15 cellular contexts compared by ENCODE assay signal in the genomic region with DNA sequence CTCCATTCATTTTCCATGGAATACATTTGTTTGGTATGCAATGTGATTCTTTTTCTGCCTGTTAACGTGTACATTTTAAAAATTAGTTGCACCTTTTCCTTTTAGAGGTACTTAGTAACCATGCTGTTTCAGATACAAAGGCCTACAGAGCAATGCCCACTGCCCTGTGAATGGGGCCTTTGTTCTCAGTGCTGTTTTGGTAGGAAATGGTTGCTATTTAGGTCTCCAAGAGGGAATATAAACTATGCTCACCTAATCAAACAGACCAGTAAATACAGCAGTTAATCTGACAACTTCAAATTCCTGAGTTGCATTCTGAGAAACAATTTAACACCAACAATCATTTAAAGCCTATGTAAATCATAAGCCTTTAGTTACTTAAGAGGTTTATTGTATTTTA.
A peak's percentile ranks its signal among the peaks of the same experiment; 100 is the strongest.
DNase-seq lines count a peak whose midpoint lies in the region; ATAC-seq, FAIRE-seq and TF ChIP-seq lines count a peak whose summit lies in the region.
"Had no signal": no experiment of that assay in that cellular context is flagged by ENCODE, and none has a peak within 500 bp of the region (broad histone marks: within the 10 kb centered on the region; RNA-seq: fewer than 3 reads in every experiment).

No MANE protein-coding gene starts in this region.

- no peaks in the 10 kb centered on the region for H3K79me2 ChIP-seq in keratinocyte (ENCODE audit: control insufficient read depth, insufficient read depth, low read length)

- dilution Hi-C loops in keratinocyte (cut with MboI; ENCODE audit: extremely low pct_ligation_motif_present, low sequenced_read_pairs) = no loop called here

- DNase-seq in SK-MEL-5 (ENCODE audit: low read depth, low spot score) = peak; percentile 91
- DNase-seq in keratinocyte (ENCODE audit: low read depth, low spot score) = no peak
- peak; percentile 73 for DNase-seq in renal cortical epithelial cell (ENCODE audit: low read depth)
- DNase-seq in CD4-positive, alpha-beta memory T cell = no peak
- no peak for DNase-seq in left cardiac atrium
- no peak for DNase-seq in effector memory CD4-positive, alpha-beta T cell
- DNase-seq in upper lobe of left lung = no peak
- DNase-seq: activated CD4-positive, CD25-positive, alpha-beta regulatory T cell treated with anti-CD3 and anti-CD28 coated beads, Interleukin-2, amount 50 U/mL, for 72 hours; activated effector memory CD4-positive, alpha-beta T cell treated with anti-CD3 and anti-CD28 coated beads, Interleukin-2, amount 50 U/mL, for 16 hours; AML-193; NCI-H1092; NCI-H2171; occipital lobe had no signal

- H2AFZ ChIP-seq in keratinocyte (ENCODE audit: control insufficient read depth, low read length) = no peak overlapping the region

- H3K9ac ChIP-seq in HUES6 (ENCODE audit: low read length) (no peak overlapping the region), keratinocyte (ENCODE audit: control insufficient read depth, extremely low read depth, insufficient read depth, low read length) (no peak overlapping the region)

- peak overlapping the region; percentile 67; the same call in 1 of the 2 replicates for H3K27ac ChIP-seq in HUES6 (ENCODE audit: low read depth, low read length)
- no peak overlapping the region for H3K27ac ChIP-seq in keratinocyte (ENCODE audit: control insufficient read depth, insufficient read depth, low read length)
- H3K27ac ChIP-seq in CD4-positive, alpha-beta memory T cell (ENCODE audit: low read depth, low read length) = no peak overlapping the region
- H3K27ac ChIP-seq in effector memory CD4-positive, alpha-beta T cell (ENCODE audit: insufficient read depth, low read length, poor library complexity, severe bottlenecking) = no peak overlapping the region
- H3K27ac ChIP-seq in upper lobe of left lung = no peak overlapping the region
- H3K27ac ChIP-seq: coronary artery had no signal

- TF ChIP-seq CTCF in keratinocyte (optimal IDR thresholded peaks at IDR 0.05 in 1 of 3, IDR thresholded peaks at IDR 0.05 in 1 of 3, conservative IDR thresholded peaks at IDR 0.05 in 1 of 3; ENCODE audit: extremely low read depth in 1 of 3, insufficient read depth in 2 of 3, low read length in 3 of 3) (no peak), upper lobe of left lung (IDR thresholded peaks at IDR 0.05) (no peak)

- H3K4me3 ChIP-seq in HUES6 (ENCODE audit: low read depth, low read length) (no peak overlapping the region), keratinocyte (ENCODE audit: control insufficient read depth in 2 of 3, extremely low read depth in 1 of 3, insufficient read depth in 2 of 3, low read depth in 1 of 3, low read length in 3 of 3) (no peak overlapping the region), upper lobe of left lung (no peak overlapping the region)
- H3K4me3 ChIP-seq in CD4-positive, alpha-beta memory T cell (ENCODE audit: low read length in 2 of 2) = no peak overlapping the region
- no peak overlapping the region for H3K4me3 ChIP-seq in effector memory CD4-positive, alpha-beta T cell (ENCODE audit: insufficient read depth, low read depth, low read length, poor library complexity, severe bottlenecking)
- H3K4me3 ChIP-seq: coronary artery had no signal

- no peak overlapping the region for H3K27ac Mint-ChIP-seq in CD4-positive, alpha-beta memory T cell

- ATAC-seq in left cardiac atrium (no peak), upper lobe of left lung (ENCODE audit: low FRiP score in 2 of 2) (no peak)

- 71 to 73% methylated on average over 1 of the region's 1 CpG for WGBS in upper lobe of left lung, 2 donors

- no peak overlapping the region for H3K4me2 ChIP-seq in keratinocyte (ENCODE audit: control insufficient read depth, extremely low read depth, insufficient read depth, low read depth, low read length)

- no peaks in the 10 kb centered on the region for H3K4me1 Mint-ChIP-seq in CD4-positive, alpha-beta memory T cell

- intact Hi-C loops in CD4-positive, alpha-beta memory T cell (cut with micrococcal nuclease) = no loop called here
- intact Hi-C loops in left cardiac atrium (cut with DNase I) = no loop called here

- no peaks in the 10 kb centered on the region for H3K9me1 ChIP-seq in keratinocyte (ENCODE audit: control insufficient read depth, extremely low read depth, insufficient read depth, low read length)

- no peak overlapping the region for H3K4me3 Mint-ChIP-seq in CD4-positive, alpha-beta memory T cell

- POLR2A ChIA-PET in CD4-positive, alpha-beta memory T cell (lab: Charles Lee; ENCODE audit: partially characterized antibody) = no interaction called here

- no peaks in the 10 kb centered on the region for H3K27me3 ChIP-seq in HUES6 (ENCODE audit: control insufficient read depth, insufficient read depth, low read length)
- no peaks in the 10 kb centered on the region for H3K27me3 ChIP-seq in keratinocyte (ENCODE audit: control insufficient read depth, extremely low read depth, insufficient read depth, low read length)
- no peaks in the 10 kb centered on the region for H3K27me3 ChIP-seq in CD4-positive, alpha-beta memory T cell (ENCODE audit: insufficient read depth, low read length)
- H3K27me3 ChIP-seq in effector memory CD4-positive, alpha-beta T cell (replicated peaks; ENCODE audit: control insufficient read depth, insufficient read depth, low read length, poor library complexity, severe bottlenecking) = no peaks in the 10 kb centered on the region
- no peaks in the 10 kb centered on the region for H3K27me3 ChIP-seq in upper lobe of left lung

- no peak for TF ChIP-seq POLR2A in upper lobe of left lung (IDR thresholded peaks at IDR 0.05)

- peak; percentile 52 for FAIRE-seq in keratinocyte (lab: Jason Lieb, UNC)

- in situ Hi-C loops in SK-MEL-5 (cut with HindIII; ENCODE audit: low pct_unique_long_range_greater_than_20kb, low sequenced_read_pairs) = no loop called here

- no peaks in the 10 kb centered on the region for H4K20me1 ChIP-seq in keratinocyte (ENCODE audit: control insufficient read depth, extremely low read depth, insufficient read depth, low read length)

- TF ChIP-seq EP300 in upper lobe of left lung (IDR thresholded peaks at IDR 0.05) = no peak

- H3K36me3 Mint-ChIP-seq in CD4-positive, alpha-beta memory T cell = no peaks in the 10 kb centered on the region

- CTCF ChIA-PET in CD4-positive, alpha-beta memory T cell (lab: Charles Lee; ENCODE audit: partially characterized antibody) = no interaction called here

- H3K27me3 Mint-ChIP-seq in CD4-positive, alpha-beta memory T cell = peaks cover 3 to 11% of the 10 kb centered on the region in 2 donors

- H3K4me1 ChIP-seq in HUES6 (ENCODE audit: control insufficient read depth, insufficient read depth, low read length) (peaks cover 17% of the 10 kb centered on the region), keratinocyte (ENCODE audit: control insufficient read depth, extremely low read depth, insufficient read depth, low read length) (peaks cover 19% of the 10 kb centered on the region), upper lobe of left lung (peaks cover 0 to 17% (median 2%) of the 10 kb centered on the region in 4 donors)
- H3K4me1 ChIP-seq in CD4-positive, alpha-beta memory T cell (ENCODE audit: insufficient read depth, low read length) = no peaks in the 10 kb centered on the region
- H3K4me1 ChIP-seq in effector memory CD4-positive, alpha-beta T cell (ENCODE audit: control insufficient read depth, insufficient read depth, low read length, poor library complexity, severe bottlenecking) = no peaks in the 10 kb centered on the region

- H3K36me3 ChIP-seq in HUES6 (ENCODE audit: control insufficient read depth, insufficient read depth, low read length) (no peaks in the 10 kb centered on the region), keratinocyte (ENCODE audit: control insufficient read depth in 2 of 2, extremely low read depth in 1 of 2, insufficient read depth in 2 of 2, low read length in 2 of 2) (no peaks in the 10 kb centered on the region), upper lobe of left lung (no peaks in the 10 kb centered on the region)
- no peaks in the 10 kb centered on the region for H3K36me3 ChIP-seq in CD4-positive, alpha-beta memory T cell (ENCODE audit: insufficient read depth, low read length)
- no peaks in the 10 kb centered on the region for H3K36me3 ChIP-seq in effector memory CD4-positive, alpha-beta T cell (ENCODE audit: control insufficient read depth, insufficient read depth, low read length)

- no peaks in the 10 kb centered on the region for H3K9me3 ChIP-seq in HUES6 (ENCODE audit: control insufficient read depth, insufficient read depth, low read depth, low read length)
- no peaks in the 10 kb centered on the region for H3K9me3 ChIP-seq in keratinocyte (ENCODE audit: control insufficient read depth, low read depth, low read length)
- no peaks in the 10 kb centered on the region for H3K9me3 ChIP-seq in CD4-positive, alpha-beta memory T cell (ENCODE audit: control insufficient read depth in 1 of 2, low read length in 2 of 2)
- no peaks in the 10 kb centered on the region for H3K9me3 ChIP-seq in effector memory CD4-positive, alpha-beta T cell (ENCODE audit: control insufficient read depth, low read length)
- no peaks in the 10 kb centered on the region for H3K9me3 ChIP-seq in upper lobe of left lung

- H3K9me3 Mint-ChIP-seq in CD4-positive, alpha-beta memory T cell = no peaks in the 10 kb centered on the region

Comparison
In these comparisons a context has a peak if more than half of its experiments do, and no peak if none do; other contexts are left out.
1. DNase-seq: peak in SK-MEL-5 (single experiment) and renal cortical epithelial cell (single experiment); none in keratinocyte (single experiment), CD4-positive, alpha-beta memory T cell (0 of 5), left cardiac atrium (single experiment), effector memory CD4-positive, alpha-beta T cell (0 of 3) and upper lobe of left lung (0 of 2).